28 cellular contexts compared by ENCODE assay signal in genomic region chr13:28412981-28413380, GRCh38.
DNase-seq lines count a peak whose midpoint lies in the region; ATAC-seq and TF ChIP-seq lines count a peak whose summit lies in the region.
"Had no signal": no experiment of that assay in that cellular context is flagged by ENCODE, and none has a peak within 500 bp of the region (broad histone marks: within the 10 kb centered on the region; RNA-seq: fewer than 3 reads in every experiment).

No MANE protein-coding gene starts in this region.

- no peaks in the 10 kb centered on the region for H3K27me3 Mint-ChIP-seq in endodermal cell (ENCODE audit: insufficient read depth)
- no peaks in the 10 kb centered on the region for H3K27me3 Mint-ChIP-seq in stimulated activated naive B cell treated with anti-CD40 and anti-IgM and Interleukin-4, amounts not matched to agents 10 μg/mL and 1 μg/mL and 100 μg/mL, for 72 hours
- H3K27me3 Mint-ChIP-seq: activated CD4-positive, alpha-beta T cell treated with anti-CD3 and anti-CD28 coated beads, Interleukin-2, amount 10 ng/mL, durations not matched to agents 7 days and 5 days had no signal

- DNase-seq in UCSD-AML1 (lab: John Stamatoyannopoulos, UW; ENCODE audit: unreplicated experiment) (peak; percentile 26), endodermal cell (no peak), right lobe of liver (peak in 2 of 3 donors; percentile 40 to 48), mucosa of descending colon (no peak), NCI-H2029 treated with DMSO at 0.1 percent for 48 hours (lab: John Stamatoyannopoulos, UW) (no peak)
- no peak for DNase-seq in stimulated activated naive B cell treated with anti-CD40 and anti-IgM and Interleukin-4, amounts not matched to agents 10 μg/mL and 1 μg/mL and 100 μg/mL, for 72 hours
- DNase-seq: activated CD4-positive, alpha-beta T cell treated with anti-CD3 and anti-CD28 coated beads, Interleukin-2, amount 10 ng/mL, durations not matched to agents 7 days and 5 days; activated gamma-delta T cell treated with Interleukin-2 at 50 U/mL for 16 hours; activated T-cell treated with anti-CD3 and anti-CD28 coated beads, Interleukin-2, amount 50 U/mL, for 4 hours; cerebellar nuclear complex; DND-41; head of caudate nucleus; kidney glomerular epithelial cell; naive thymus-derived CD8-positive, alpha-beta T cell; NCI-H1694; NCI-H2171; NCI-H510A treated with DMSO at 0.1 percent for 48 hours; occipital lobe; PC-9; SHP77; small intestine; stimulated activated CD4-positive, alpha-beta T cell treated with anti-CD3 and anti-CD28 coated beads, Interleukin-1b, Interleukin-23, amount 100 ng/mL, for 48 hours; stimulated activated CD8-positive, alpha-beta memory T cell treated with anti-CD3 and anti-CD28 coated beads, Interleukin-4, amount 100 ng/mL, for 48 hours; transverse colon; WERI-Rb-1 had no signal

- no peak overlapping the region for H3K9ac ChIP-seq in endodermal cell (ENCODE audit: extremely low read depth, low read length, poor library complexity, severe bottlenecking)

- 88 to 92% methylated on average over 4 to 8 of the region's 8 CpGs for WGBS in endodermal cell (ENCODE audit: insufficient coverage in 1 of 2, insufficient read length in 1 of 2), 2 experiments
- no CpG with 5 or more reads among the region's 8 CpGs for WGBS in right lobe of liver (ENCODE audit: insufficient coverage, low coverage, low lambda C conversion rate, missing lambda C conversion rate)

- H3K4me3 ChIP-seq in endodermal cell (ENCODE audit: low read length) (no peak overlapping the region), right lobe of liver (no peak overlapping the region), mucosa of descending colon (no peak overlapping the region)
- H3K4me3 ChIP-seq: PC-9, transverse colon had no signal

- H3K4me1 Mint-ChIP-seq in endodermal cell: peaks cover 26% of the 10 kb centered on the region
- H3K4me1 Mint-ChIP-seq in stimulated activated naive B cell treated with anti-CD40 and anti-IgM and Interleukin-4, amounts not matched to agents 10 μg/mL and 1 μg/mL and 100 μg/mL, for 72 hours: peaks cover 25 to 68% of the 10 kb centered on the region in 2 donors

- TF ChIP-seq CTCF in endodermal cell (conservative IDR thresholded peaks at IDR 0.05) (no peak), right lobe of liver (IDR thresholded peaks at IDR 0.05) (no peak), mucosa of descending colon (IDR thresholded peaks at IDR 0.05) (no peak)

- peak overlapping the region; percentile 48 for H3K27ac Mint-ChIP-seq in endodermal cell
- peak overlapping the region; percentile 14 for H3K27ac Mint-ChIP-seq in stimulated activated naive B cell treated with anti-CD40 and anti-IgM and Interleukin-4, amounts not matched to agents 10 μg/mL and 1 μg/mL and 100 μg/mL, for 72 hours
- H3K27ac Mint-ChIP-seq: activated CD4-positive, alpha-beta T cell treated with anti-CD3 and anti-CD28 coated beads, Interleukin-2, amount 10 ng/mL, durations not matched to agents 7 days and 5 days; mesothelial cell of epicardium; naive thymus-derived CD8-positive, alpha-beta T cell had no signal

- no peaks in the 10 kb centered on the region for H3K27me3 ChIP-seq in endodermal cell (ENCODE audit: control insufficient read depth, insufficient read depth, low read length, poor library complexity, severe bottlenecking)
- no peaks in the 10 kb centered on the region for H3K27me3 ChIP-seq in right lobe of liver
- H3K27me3 ChIP-seq: transverse colon had no signal

- no peak for TF ChIP-seq POLR2A in right lobe of liver (IDR thresholded peaks at IDR 0.05)

- no peak overlapping the region for H3K4me3 Mint-ChIP-seq in endodermal cell
- no peak overlapping the region for H3K4me3 Mint-ChIP-seq in stimulated activated naive B cell treated with anti-CD40 and anti-IgM and Interleukin-4, amounts not matched to agents 10 μg/mL and 1 μg/mL and 100 μg/mL, for 72 hours
- H3K4me3 Mint-ChIP-seq: activated CD4-positive, alpha-beta T cell treated with anti-CD3 and anti-CD28 coated beads, Interleukin-2, amount 10 ng/mL, durations not matched to agents 7 days and 5 days; activated T-cell treated with anti-CD3 and anti-CD28 coated beads, Interleukin-2, amount 50 U/mL, for 4 hours; mesothelial cell of epicardium; naive thymus-derived CD8-positive, alpha-beta T cell had no signal

- peak; percentile 50 to 72 (median 60) for ATAC-seq in right lobe of liver
- no peak for ATAC-seq in stimulated activated naive B cell treated with anti-CD40 and anti-IgM and Interleukin-4, amounts not matched to agents 10 μg/mL and 1 μg/mL and 100 μg/mL, for 72 hours (replicated peaks)
- ATAC-seq in mucosa of descending colon: no peak
- ATAC-seq in HG03439 (IDR thresholded peaks at IDR 0.05; ENCODE audit: unreplicated experiment): no peak
- ATAC-seq: activated T-cell treated with anti-CD3 and anti-CD28 coated beads, Interleukin-2, amount 50 U/mL, for 4 hours; naive thymus-derived CD8-positive, alpha-beta T cell had no signal

- no peaks in the 10 kb centered on the region for H3K36me3 Mint-ChIP-seq in endodermal cell (ENCODE audit: low read depth)
- H3K36me3 Mint-ChIP-seq in stimulated activated naive B cell treated with anti-CD40 and anti-IgM and Interleukin-4, amounts not matched to agents 10 μg/mL and 1 μg/mL and 100 μg/mL, for 72 hours: peaks cover 5 to 28% of the 10 kb centered on the region in 2 donors
- H3K36me3 Mint-ChIP-seq: mesothelial cell of epicardium; naive thymus-derived CD8-positive, alpha-beta T cell had no signal

- no peaks in the 10 kb centered on the region for H3K9me3 Mint-ChIP-seq in endodermal cell
- no peaks in the 10 kb centered on the region for H3K9me3 Mint-ChIP-seq in stimulated activated naive B cell treated with anti-CD40 and anti-IgM and Interleukin-4, amounts not matched to agents 10 μg/mL and 1 μg/mL and 100 μg/mL, for 72 hours
- H3K9me3 Mint-ChIP-seq: activated CD4-positive, alpha-beta T cell treated with anti-CD3 and anti-CD28 coated beads, Interleukin-2, amount 10 ng/mL, durations not matched to agents 7 days and 5 days; activated T-cell treated with anti-CD3 and anti-CD28 coated beads, Interleukin-2, amount 50 U/mL, for 4 hours; mesothelial cell of epicardium; naive thymus-derived CD8-positive, alpha-beta T cell had no signal

- no peak overlapping the region for H3K27ac ChIP-seq in endodermal cell (ENCODE audit: low read depth, low read length)
- peak overlapping the region in 2 of 3 donors; percentile 18 to 22 for H3K27ac ChIP-seq in right lobe of liver
- H3K27ac ChIP-seq: epithelial cell of prostate, PC-9, transverse colon, WERI-Rb-1 had no signal

- H3K36me3 ChIP-seq in endodermal cell (ENCODE audit: control insufficient read depth, insufficient read depth, low read length) (no peaks in the 10 kb centered on the region), right lobe of liver (no peaks in the 10 kb centered on the region), mucosa of descending colon (ENCODE audit: low read depth) (no peaks in the 10 kb centered on the region)
- H3K36me3 ChIP-seq: transverse colon, WERI-Rb-1 had no signal

- intact Hi-C loops in right lobe of liver (cut with DNase I): no loop called here
- intact Hi-C loops in mucosa of descending colon (cut with DNase I, micrococcal nuclease): no loop called here

- H3K4me1 ChIP-seq in endodermal cell (ENCODE audit: control insufficient read depth, insufficient read depth, low read length): peaks cover 2% of the 10 kb centered on the region
- no peaks in the 10 kb centered on the region for H3K4me1 ChIP-seq in right lobe of liver
- no peaks in the 10 kb centered on the region for H3K4me1 ChIP-seq in mucosa of descending colon (ENCODE audit: low read depth)
- H3K4me1 ChIP-seq: transverse colon had no signal

- H3K9me3 ChIP-seq in endodermal cell (ENCODE audit: control insufficient read depth, low read length) (no peaks in the 10 kb centered on the region), right lobe of liver (no peaks in the 10 kb centered on the region), mucosa of descending colon (no peaks in the 10 kb centered on the region)
- H3K9me3 ChIP-seq: transverse colon had no signal

Comparison
In these comparisons a context has a peak if more than half of its experiments do, and no peak if none do; other contexts are left out.
1. DNase-seq: peak in UCSD-AML1 (single experiment) and right lobe of liver (2 of 3); none in endodermal cell (single experiment), stimulated activated naive B cell treated with anti-CD40 and anti-IgM and Interleukin-4, amounts not matched to agents 10 μg/mL and 1 μg/mL and 100 μg/mL, for 72 hours (single experiment), mucosa of descending colon (0 of 3) and NCI-H2029 treated with DMSO at 0.1 percent for 48 hours (single experiment).
2. ATAC-seq: peak in right lobe of liver (4 of 4); none in stimulated activated naive B cell treated with anti-CD40 and anti-IgM and Interleukin-4, amounts not matched to agents 10 μg/mL and 1 μg/mL and 100 μg/mL, for 72 hours (0 of 2), mucosa of descending colon (single experiment) and HG03439 (single experiment).